ENCODE assay signal across 1 cellular context in genomic region chr12:24971391-24971790, GRCh38. TPM values are rescaled to one million over a fixed set of nuclear protein-coding genes. Genes with fewer than 3 reads are reported as not detected.
"Had no signal": no experiment of that assay in that cellular context is flagged by ENCODE, and none has a peak within 500 bp of the region (broad histone marks: within the 10 kb centered on the region; RNA-seq: fewer than 3 reads in every experiment).

No MANE protein-coding gene starts in this region.

RNA-seq across cellular contexts. Expression of gene BCAT1, which starts 22.5 kb away (rescaled TPM):
- total RNA-seq: HT-29 had no signal
